In the genomic region with DNA sequence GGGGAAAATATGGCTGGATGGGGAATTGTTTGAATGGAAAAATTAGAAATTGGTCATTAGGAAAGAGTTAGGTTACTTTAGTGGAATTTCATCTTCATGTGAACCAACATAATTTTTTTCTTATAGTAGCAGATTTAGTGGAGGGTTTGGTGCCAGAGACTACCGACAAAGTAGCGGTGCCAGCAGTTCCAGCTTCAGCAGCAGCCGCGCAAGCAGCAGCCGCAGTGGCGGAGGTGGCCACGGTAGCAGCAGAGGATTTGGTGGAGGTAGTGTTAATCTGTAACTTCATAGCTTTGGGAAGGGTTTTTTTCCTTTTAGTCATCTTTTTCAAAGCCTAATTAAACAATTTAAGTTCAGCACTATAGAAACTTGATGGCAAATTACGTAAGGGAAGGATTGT, we compare ENCODE assay signal across 15 cellular contexts.
"Had no signal": no experiment of that assay in that cellular context is flagged by ENCODE, and none has a peak within 500 bp of the region (broad histone marks: within the 10 kb centered on the region; RNA-seq: fewer than 3 reads in every experiment).

No MANE protein-coding gene starts in this region.

- H3K27ac ChIP-seq: colonic mucosa, gastroesophageal sphincter, neural progenitor cell, pancreas, tibial artery, vagina had no signal

- H3K9me3 ChIP-seq: colonic mucosa, gastroesophageal sphincter, pancreas, tibial artery, vagina had no signal

- H3K4me3 Mint-ChIP-seq: neural progenitor cell; T-helper 2 cell treated with Interferon-gamma antibody and Interleukin-4, amounts not matched to agents 5 μg/mL and 100 μg/mL, for 36 hours had no signal

- H3K27ac Mint-ChIP-seq: neural progenitor cell; T-helper 2 cell treated with Interferon-gamma antibody and Interleukin-4, amounts not matched to agents 5 μg/mL and 100 μg/mL, for 36 hours had no signal

- H3K4me3 ChIP-seq: colonic mucosa, gastroesophageal sphincter, neural progenitor cell, pancreas, tibial artery, vagina had no signal

- H3K27me3 ChIP-seq: colonic mucosa, gastroesophageal sphincter, neural progenitor cell, pancreas, tibial artery, vagina had no signal

- DNase-seq: activated CD4-positive, CD25-positive, alpha-beta regulatory T cell treated with anti-CD3 and anti-CD28 coated beads, Interleukin-2, amount 50 U/mL, for 72 hours; activated effector memory CD4-positive, alpha-beta T cell treated with Interleukin-2 at 50 U/mL for 16 hours; colonic mucosa; effector memory CD4-positive, alpha-beta T cell; kidney; left ventricle myocardium superior; mesendoderm; pancreas; stimulated activated CD4-positive, alpha-beta T cell treated with anti-CD3 and anti-CD28 coated beads, Interleukin-15, amount 100 ng/mL, for 24 hours; stimulated activated CD4-positive, alpha-beta T cell treated with anti-CD3 and anti-CD28 coated beads, Interleukin-4, amount 100 ng/mL, for 4 hours; tibial artery had no signal

- H3K4me1 ChIP-seq: colonic mucosa, neural progenitor cell, pancreas, vagina had no signal

- H3K4me1 Mint-ChIP-seq: neural progenitor cell had no signal

- ATAC-seq: gastroesophageal sphincter, left ventricle myocardium superior, pancreas had no signal

- H3K9me3 Mint-ChIP-seq: neural progenitor cell; T-helper 2 cell treated with Interferon-gamma antibody and Interleukin-4, amounts not matched to agents 5 μg/mL and 100 μg/mL, for 36 hours had no signal
